Comparison of ENCODE assay signal across 11 cellular contexts in the genomic region with DNA sequence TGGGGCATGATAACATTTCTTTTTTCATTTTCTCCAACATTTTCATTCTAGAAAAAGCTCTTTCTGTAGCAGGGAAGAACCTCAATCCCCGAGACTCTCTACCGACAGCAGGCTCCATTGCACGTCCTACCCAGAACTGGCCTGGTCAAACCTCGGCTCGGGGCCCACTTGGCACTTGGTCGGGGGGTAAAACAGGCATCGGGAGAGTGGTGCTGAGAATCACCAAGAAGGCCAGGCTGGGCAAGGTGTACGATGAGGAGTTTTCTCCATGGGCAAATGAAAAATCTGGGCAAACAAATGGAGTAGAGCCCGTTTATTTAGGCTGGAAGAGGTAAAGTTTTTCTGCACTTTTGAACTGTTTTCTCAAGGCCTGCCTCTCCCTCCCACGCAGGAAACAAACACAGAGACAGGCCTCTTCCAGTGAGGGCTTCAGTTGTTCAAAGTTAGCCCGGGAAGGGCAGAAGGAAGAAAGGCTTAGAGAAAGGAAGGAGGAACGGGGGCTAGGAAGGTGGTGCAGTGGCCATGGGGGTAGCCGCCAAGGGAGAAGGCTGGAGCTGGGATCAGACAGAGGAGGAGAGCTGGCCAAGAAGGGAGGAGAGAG.
A peak's percentile ranks its signal among the peaks of the same experiment; 100 is the strongest.
DNase-seq lines count a peak whose midpoint lies in the region; ATAC-seq lines count a peak whose summit lies in the region.
"Had no signal": no experiment of that assay in that cellular context is flagged by ENCODE, and none has a peak within 500 bp of the region (broad histone marks: within the 10 kb centered on the region; RNA-seq: fewer than 3 reads in every experiment).

No MANE protein-coding gene starts in this region.

- no peak for ATAC-seq in stimulated activated naive CD8-positive, alpha-beta T cell treated with anti-CD3 and anti-CD28 coated beads, Interleukin-15, Interleukin-2, amounts not matched to agents 100 U/mL and 50 U/mL, for 24 hours
- ATAC-seq in central memory CD8-positive, alpha-beta T cell (replicated peaks; ENCODE audit: extremely low read depth, poor library complexity, severe bottlenecking) = no peak
- no peak for ATAC-seq in naive thymus-derived CD8-positive, alpha-beta T cell
- no peak for ATAC-seq in HG03135 (IDR thresholded peaks at IDR 0.05; ENCODE audit: unreplicated experiment)
- ATAC-seq in GM21717 (IDR thresholded peaks at IDR 0.05; ENCODE audit: unreplicated experiment) = no peak
- ATAC-seq: HCT116 had no signal

- DNase-seq in stimulated activated naive CD8-positive, alpha-beta T cell treated with anti-CD3 and anti-CD28 coated beads, Interleukin-15, Interleukin-2, amounts not matched to agents 100 U/mL and 50 U/mL, for 24 hours = no peak
- no peak for DNase-seq in central memory CD8-positive, alpha-beta T cell (ENCODE audit: low spot score in 2 of 2)
- DNase-seq in naive thymus-derived CD8-positive, alpha-beta T cell = no peak
- DNase-seq in NAMALWA (ENCODE audit: low spot score) = no peak
- no peak for DNase-seq in Ammon's horn (ENCODE audit: low spot score)
- DNase-seq: Caco-2, NCI-H187 had no signal

- H3K4me3 Mint-ChIP-seq in stimulated activated naive CD8-positive, alpha-beta T cell treated with anti-CD3 and anti-CD28 coated beads, Interleukin-15, Interleukin-2, amounts not matched to agents 100 ng/mL and 50 ng/mL, for 24 hours = peak overlapping the region; percentile 81
- peak overlapping the region; percentile 98 for H3K4me3 Mint-ChIP-seq in central memory CD8-positive, alpha-beta T cell
- peak overlapping the region; percentile 82 to 96 (median 90) for H3K4me3 Mint-ChIP-seq in naive thymus-derived CD8-positive, alpha-beta T cell

- H3K9me3 Mint-ChIP-seq in stimulated activated naive CD8-positive, alpha-beta T cell treated with anti-CD3 and anti-CD28 coated beads, Interleukin-15, Interleukin-2, amounts not matched to agents 100 ng/mL and 50 ng/mL, for 24 hours = no peaks in the 10 kb centered on the region
- H3K9me3 Mint-ChIP-seq in central memory CD8-positive, alpha-beta T cell = no peaks in the 10 kb centered on the region
- H3K9me3 Mint-ChIP-seq in naive thymus-derived CD8-positive, alpha-beta T cell = no peaks in the 10 kb centered on the region

- POLR2A ChIA-PET in naive thymus-derived CD8-positive, alpha-beta T cell (lab: Charles Lee) = interaction anchor here (0.8 to 28.4 kb wide), 12 partner anchors 11 to 210 kb away, joined by 3 to 603 read pairs (median 6); no protein-coding TSS in a partner anchor

- peaks cover 99% of the 10 kb centered on the region for H3K4me1 Mint-ChIP-seq in stimulated activated naive CD8-positive, alpha-beta T cell treated with anti-CD3 and anti-CD28 coated beads, Interleukin-15, Interleukin-2, amounts not matched to agents 100 ng/mL and 50 ng/mL, for 24 hours (ENCODE audit: low read depth)
- H3K4me1 Mint-ChIP-seq in central memory CD8-positive, alpha-beta T cell = peaks cover 96% of the 10 kb centered on the region
- peaks cover 63 to 100% (median 97%) of the 10 kb centered on the region in 4 donors for H3K4me1 Mint-ChIP-seq in naive thymus-derived CD8-positive, alpha-beta T cell

- peaks cover 61% of the 10 kb centered on the region for H3K36me3 Mint-ChIP-seq in stimulated activated naive CD8-positive, alpha-beta T cell treated with anti-CD3 and anti-CD28 coated beads, Interleukin-15, Interleukin-2, amounts not matched to agents 100 ng/mL and 50 ng/mL, for 24 hours (ENCODE audit: low read depth)
- H3K36me3 Mint-ChIP-seq in central memory CD8-positive, alpha-beta T cell (ENCODE audit: insufficient read depth) = peaks cover 76% of the 10 kb centered on the region
- H3K36me3 Mint-ChIP-seq in naive thymus-derived CD8-positive, alpha-beta T cell = peaks cover 5 to 83% (median 26%) of the 10 kb centered on the region in 3 donors

- H3K27me3 Mint-ChIP-seq in stimulated activated naive CD8-positive, alpha-beta T cell treated with anti-CD3 and anti-CD28 coated beads, Interleukin-15, Interleukin-2, amounts not matched to agents 100 ng/mL and 50 ng/mL, for 24 hours = no peaks in the 10 kb centered on the region
- H3K27me3 Mint-ChIP-seq in central memory CD8-positive, alpha-beta T cell = no peaks in the 10 kb centered on the region
- H3K27me3 Mint-ChIP-seq in naive thymus-derived CD8-positive, alpha-beta T cell = no peaks in the 10 kb centered on the region

- peak overlapping the region; percentile 99 for H3K27ac Mint-ChIP-seq in stimulated activated naive CD8-positive, alpha-beta T cell treated with anti-CD3 and anti-CD28 coated beads, Interleukin-15, Interleukin-2, amounts not matched to agents 100 ng/mL and 50 ng/mL, for 24 hours
- H3K27ac Mint-ChIP-seq in central memory CD8-positive, alpha-beta T cell (ENCODE audit: low read depth) = peak overlapping the region; percentile 91
- H3K27ac Mint-ChIP-seq in naive thymus-derived CD8-positive, alpha-beta T cell = peak overlapping the region; percentile 93 to 99 (median 97)
